In genomic region chr11:31817621-31818493, GRCh38 we compare ENCODE assay signal across 8 cellular contexts. TPM values are rescaled to one million over a fixed set of nuclear protein-coding genes. Genes with fewer than 3 reads are reported as not detected.
A peak's percentile ranks its signal among the peaks of the same experiment; 100 is the strongest.
DNase-seq lines count a peak whose midpoint lies in the region; ATAC-seq, FAIRE-seq and TF ChIP-seq lines count a peak whose summit lies in the region.

No MANE protein-coding gene starts in this region.

- no peak for ATAC-seq in HG02852 (IDR thresholded peaks at IDR 0.05; ENCODE audit: unreplicated experiment)

- intact Hi-C loops in Caco-2 (cut with micrococcal nuclease; ENCODE audit: unreplicated experiment), result loop anchor here (2.0 to 10.0 kb wide), 3 partner anchors 177 to 767 kb away; partner anchors contain the start of genes EIF3M, ELP4 and IMMP1L
- intact Hi-C loops in esophagus squamous epithelium (cut with DNase I), result no loop called here

- no peak overlapping the region for H3K4me3 ChIP-seq in Caco-2 (ENCODE audit: low read depth, low read length)
- peak overlapping the region; percentile 32 for H3K4me3 ChIP-seq in Jurkat, Clone E6-1 (ENCODE audit: low read length)
- H3K4me3 ChIP-seq in esophagus squamous epithelium, result peak overlapping the region; percentile 3 to 50 (median 17)

- TF ChIP-seq POLR2A in esophagus squamous epithelium (IDR thresholded peaks at IDR 0.05), result no peak

- DNase-seq in Caco-2 (no peak), esophagus squamous epithelium (lab: John Stamatoyannopoulos, UW) (no peak), neural crest cell (ENCODE audit: low read depth, low spot score) (peak; percentile 20), GM19239 (ENCODE audit: insufficient read length, low spot score) (no peak), SW 1271 (lab: John Stamatoyannopoulos, UW) (no peak), mesenteric fat pad (ENCODE audit: low spot score) (no peak)
- DNase-seq in Jurkat, Clone E6-1 (ENCODE audit: low read depth, low spot score), result no peak

- H3K27ac ChIP-seq in esophagus squamous epithelium, result no peak overlapping the region

- TF ChIP-seq CTCF in Caco-2 (IDR thresholded peaks at IDR 0.05; ENCODE audit: insufficient read depth in 1 of 2, low read depth in 1 of 2, low read length in 1 of 2, severe bottlenecking in 1 of 2, unreplicated experiment in 1 of 2) (no peak), esophagus squamous epithelium (IDR thresholded peaks at IDR 0.05) (no peak), neural crest cell (conservative IDR thresholded peaks at IDR 0.05) (no peak)

- H3K9me3 ChIP-seq in Caco-2 (no peaks in the 10 kb centered on the region), esophagus squamous epithelium (no peaks in the 10 kb centered on the region)

- 13% methylated on average over 3 of the region's 62 CpGs; no CpG with 5 or more reads in 1 of the 2 donors for WGBS in esophagus squamous epithelium, 2 donors

- H3K4me3 Mint-ChIP-seq in Caco-2 (ENCODE audit: unreplicated experiment), result peak overlapping the region; percentile 66
- H3K4me3 Mint-ChIP-seq in neural crest cell, result peak overlapping the region; percentile 78

- H3K36me3 Mint-ChIP-seq in Caco-2 (ENCODE audit: insufficient read depth, unreplicated experiment) (no peaks in the 10 kb centered on the region), neural crest cell (ENCODE audit: low read depth) (no peaks in the 10 kb centered on the region)

- no peaks in the 10 kb centered on the region for H3K9me3 Mint-ChIP-seq in Caco-2 (ENCODE audit: unreplicated experiment)
- no peaks in the 10 kb centered on the region for H3K9me3 Mint-ChIP-seq in neural crest cell

- CTCF ChIA-PET in Caco-2 (lab: Charles Lee), result interaction anchor here (1.5 kb wide), 1 partner anchor 711 kb away, joined by 3 read pairs; no protein-coding TSS in a partner anchor

- H3K4me1 Mint-ChIP-seq in Caco-2 (ENCODE audit: low read depth, unreplicated experiment), result peaks cover 6% of the 10 kb centered on the region
- peaks cover 20% of the 10 kb centered on the region for H3K4me1 Mint-ChIP-seq in neural crest cell

- BruUV-seq in Caco-2 (replicated peaks; lab: Mats Ljungman, UMichigan), result no TSS peak

- H3K4me1 ChIP-seq in Caco-2 (peaks cover 13% of the 10 kb centered on the region), esophagus squamous epithelium (peaks cover 36 to 74% (median 49%) of the 10 kb centered on the region in 3 donors)

- no peak for FAIRE-seq in GM19239 (lab: Jason Lieb, UNC)

- no peaks in the 10 kb centered on the region for H3K36me3 ChIP-seq in Caco-2 (ENCODE audit: control insufficient read depth, insufficient read depth, low read length)
- H3K36me3 ChIP-seq in esophagus squamous epithelium, result no peaks in the 10 kb centered on the region

- H3K27me3 ChIP-seq in Caco-2 (replicated peaks; ENCODE audit: control insufficient read depth, insufficient read depth, low read length), result peaks cover 14% of the 10 kb centered on the region
- peaks cover 57 to 100% (median 87%) of the 10 kb centered on the region in 4 donors for H3K27me3 ChIP-seq in esophagus squamous epithelium

- POLR2A ChIA-PET in Caco-2 (lab: Charles Lee), result no interaction called here

- H3K27ac Mint-ChIP-seq in Caco-2 (ENCODE audit: unreplicated experiment) (no peak overlapping the region), neural crest cell (ENCODE audit: unreplicated experiment) (no peak overlapping the region)

- H3K27me3 Mint-ChIP-seq in Caco-2 (ENCODE audit: insufficient read depth, unreplicated experiment), result peaks cover 24% of the 10 kb centered on the region
- peaks cover 97% of the 10 kb centered on the region for H3K27me3 Mint-ChIP-seq in neural crest cell (ENCODE audit: low read depth)

RNA-seq across cellular contexts. Expression of gene PAX6, which starts 6.7 kb away (rescaled TPM):
- total RNA-seq in Caco-2 (2022) (0.43 and 0.74 TPM in 2 replicates), esophagus squamous epithelium (under 1 TPM in 1 of 4 donors, not detected in 3; 0.38 TPM), neural crest cell (83.7 and 86.7 TPM in 2 replicates), mesenteric fat pad (0.32 TPM)
- 10.9 TPM for polyA plus RNA-seq in Jurkat, Clone E6-1 (2012; ENCODE audit: insufficient read depth, insufficient read length)

Comparison
In these comparisons a context has a peak if more than half of its experiments do, and no peak if none do; other contexts are left out.
1. RNA of gene PAX6, which starts 6.7 kb away (total RNA-seq): 83.7 to 86.7 TPM in neural crest cell; 0.43 to 0.74 TPM in Caco-2, 0.32 TPM in mesenteric fat pad (single experiment) and 0.38 TPM in esophagus squamous epithelium; every median in the first group is over 10 times any median in the second.